In the genomic region with DNA sequence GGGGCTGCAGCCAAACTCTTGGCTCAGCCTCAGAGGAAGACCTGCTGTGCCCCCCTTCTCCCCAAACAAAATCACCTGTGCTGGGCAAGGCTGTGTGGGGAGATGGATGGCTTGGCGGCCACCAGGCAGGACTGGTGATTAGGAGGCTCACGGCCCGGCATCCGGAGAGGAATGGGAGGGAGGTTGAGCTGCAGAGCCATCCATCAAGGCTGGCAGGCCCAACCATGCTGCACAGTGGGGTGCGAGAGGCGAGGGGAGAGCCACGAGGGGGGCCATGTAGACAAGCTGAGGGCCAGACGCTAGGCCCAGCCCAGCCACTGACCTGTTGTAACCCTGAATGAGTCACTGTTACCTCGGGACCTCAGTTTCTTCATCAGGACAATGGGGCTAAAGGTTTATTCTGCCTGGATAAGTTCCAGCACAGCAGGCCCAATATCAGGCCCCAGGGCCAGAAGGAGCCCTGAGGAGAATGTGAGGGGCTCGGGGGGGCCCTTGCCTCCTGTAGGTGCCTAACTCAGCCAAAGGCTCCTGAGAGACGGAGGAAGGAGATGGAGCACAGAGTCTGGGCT, we compare ENCODE assay signal across 2 cellular contexts.
A peak's percentile ranks its signal among the peaks of the same experiment; 100 is the strongest.
TF ChIP-seq lines count a peak whose summit lies in the region.

No MANE protein-coding gene starts in this region.

TF ChIP-seq in HepG2, 621 proteins besides CTCF, POLR2A, EP300 and RAD21:
- peak; percentile 62 for TF ChIP-seq ZNF629 (CRISPR knock-in tag; conservative IDR thresholded peaks at IDR 0.05)
- 0 out of 2 replicates have a peak, but pooled peaks have one; percentile 12 for TF ChIP-seq ZMYM3 (CRISPR knock-in tag; IDR thresholded peaks at IDR 0.05)
- TF ChIP-seq SRSF1 (optimal IDR thresholded peaks at IDR 0.05; ENCODE audit: low read depth, low read length) = no peak

TF ChIP-seq in K562, 482 proteins besides CTCF, POLR2A, EP300 and RAD21:
- TF ChIP-seq JUN (IDR thresholded peaks at IDR 0.05; ENCODE audit: borderline replicate concordance, low read depth, low read length) (no peak), JUN (CRISPR knock-in tag; IDR thresholded peaks at IDR 0.05; ENCODE audit: borderline replicate concordance) (no peak), ADNP (tag; IDR thresholded peaks at IDR 0.05) (peak; percentile 44; the same call in 1 of the 2 replicates), ZNF384 (IDR thresholded peaks at IDR 0.05; ENCODE audit: low read depth, low read length) (no peak), KDM1A (IDR thresholded peaks at IDR 0.05) (peak; percentile 45 to 53; a peak in 2 of 4 replicates), KLF6 (CRISPR knock-in tag; IDR thresholded peaks at IDR 0.05; ENCODE audit: borderline replicate concordance) (no peak), ZFP1 (CRISPR knock-in tag; IDR thresholded peaks at IDR 0.05) (no peak), SP1 (CRISPR knock-in tag; IDR thresholded peaks at IDR 0.05) (no peak), RBM25 (IDR thresholded peaks at IDR 0.05; ENCODE audit: low read depth, low read length, severe bottlenecking) (peak; percentile 63), BCOR (IDR thresholded peaks at IDR 0.05) (peak; percentile 67; the same call in 1 of the 2 replicates), TCFL5 (CRISPR knock-in tag; conservative IDR thresholded peaks at IDR 0.05) (no peak), POLR2H (tag; IDR thresholded peaks at IDR 0.05; ENCODE audit: low read depth) (no peak)
- TF ChIP-seq, protein P1, sequence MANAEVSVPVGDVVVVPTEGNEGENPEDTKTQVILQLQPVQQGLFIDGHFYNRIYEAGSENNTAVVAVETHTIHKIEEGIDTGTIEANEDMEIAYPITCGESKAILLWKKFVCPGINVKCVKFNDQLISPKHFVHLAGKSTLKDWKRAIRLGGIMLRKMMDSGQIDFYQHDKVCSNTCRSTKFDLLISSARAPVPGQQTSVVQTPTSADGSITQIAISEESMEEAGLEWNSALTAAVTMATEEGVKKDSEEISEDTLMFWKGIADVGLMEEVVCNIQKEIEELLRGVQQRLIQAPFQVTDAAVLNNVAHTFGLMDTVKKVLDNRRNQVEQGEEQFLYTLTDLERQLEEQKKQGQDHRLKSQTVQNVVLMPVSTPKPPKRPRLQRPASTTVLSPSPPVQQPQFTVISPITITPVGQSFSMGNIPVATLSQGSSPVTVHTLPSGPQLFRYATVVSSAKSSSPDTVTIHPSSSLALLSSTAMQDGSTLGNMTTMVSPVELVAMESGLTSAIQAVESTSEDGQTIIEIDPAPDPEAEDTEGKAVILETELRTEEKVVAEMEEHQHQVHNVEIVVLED (CRISPR knock-in tag; IDR thresholded peaks at IDR 0.05) = no peak
